ENCODE assay signal across 21 cellular contexts in genomic region chr6:134816780-134817179, GRCh38.
DNase-seq lines count a peak whose midpoint lies in the region; ATAC-seq and TF ChIP-seq lines count a peak whose summit lies in the region.
"Had no signal": no experiment of that assay in that cellular context is flagged by ENCODE, and none has a peak within 500 bp of the region (broad histone marks: within the 10 kb centered on the region; RNA-seq: fewer than 3 reads in every experiment).

No MANE protein-coding gene starts in this region.

- H3K27me3 ChIP-seq in MG63 (no peaks in the 10 kb centered on the region), parathyroid adenoma (ENCODE audit: control insufficient read depth, insufficient read depth, low read length) (no peaks in the 10 kb centered on the region), esophagus muscularis mucosa (peaks cover 0 to 12% (median 0%) of the 10 kb centered on the region in 4 donors), right lobe of liver (no peaks in the 10 kb centered on the region)
- H3K27me3 ChIP-seq: tibial artery had no signal

- H3K9ac ChIP-seq in parathyroid adenoma, result no peak overlapping the region

- TF ChIP-seq CTCF in cardiac fibroblast (IDR thresholded peaks at IDR 0.05; ENCODE audit: low read depth, low read length), result no peak
- TF ChIP-seq CTCF in parathyroid adenoma (IDR thresholded peaks at IDR 0.05), result no peak
- no peak for TF ChIP-seq CTCF in esophagus muscularis mucosa (IDR thresholded peaks at IDR 0.05)
- no peak for TF ChIP-seq CTCF in right lobe of liver (IDR thresholded peaks at IDR 0.05)

- peak overlapping the region; percentile 13 for H2AFZ ChIP-seq in parathyroid adenoma

- DNase-seq in EL (peak; percentile 68), MG63 (peak; percentile 68), cardiac fibroblast (ENCODE audit: low read depth in 2 of 2) (peak; percentile 52 to 65), esophagus muscularis mucosa (ENCODE audit: extremely low spot score) (no peak), right lobe of liver (no peak)
- no peak for DNase-seq in effector CD4-positive, alpha-beta T cell
- DNase-seq: activated CD4-positive, alpha-beta T cell treated with anti-CD3 and anti-CD28 coated beads, Interleukin-2, amount 50 U/mL, for 4 hours; activated gamma-delta T cell; CD8-positive, alpha-beta T cell; central memory CD4-positive, alpha-beta T cell; Kasumi-1; left cardiac atrium; posterior cingulate gyrus; SIG-M5; small intestine; stimulated activated CD4-positive, alpha-beta T cell treated with anti-CD3 and anti-CD28 coated beads, Interleukin-2, amount 100 ng/mL, for 48 hours; stimulated activated naive CD8-positive, alpha-beta T cell treated with anti-CD3 and anti-CD28 coated beads, Interleukin-15, Interleukin-2, amounts not matched to agents 100 U/mL and 50 U/mL, for 24 hours; tibial artery had no signal

- 80% methylated on average over 3 of the region's 3 CpGs for WGBS in esophagus muscularis mucosa
- 47% methylated on average over 2 of the region's 3 CpGs for WGBS in right lobe of liver (ENCODE audit: insufficient coverage, low coverage, low lambda C conversion rate, missing lambda C conversion rate)

- no peak for TF ChIP-seq EP300 in esophagus muscularis mucosa (IDR thresholded peaks at IDR 0.05)

- ATAC-seq in right lobe of liver, result no peak
- no peak for ATAC-seq in HG02970 (IDR thresholded peaks at IDR 0.05; ENCODE audit: low FRiP score, unreplicated experiment)
- ATAC-seq: CD8-positive, alpha-beta T cell; left cardiac atrium; stimulated activated naive CD8-positive, alpha-beta T cell treated with anti-CD3 and anti-CD28 coated beads, Interleukin-15, Interleukin-2, amounts not matched to agents 100 U/mL and 50 U/mL, for 24 hours had no signal

- no peak overlapping the region for H3K27ac ChIP-seq in parathyroid adenoma
- no peak overlapping the region for H3K27ac ChIP-seq in esophagus muscularis mucosa (replicated peaks in 1 of 4)
- no peak overlapping the region for H3K27ac ChIP-seq in right lobe of liver
- H3K27ac ChIP-seq: tibial artery, VCaP had no signal

- H3K4me1 ChIP-seq in parathyroid adenoma (peaks cover 28% of the 10 kb centered on the region), esophagus muscularis mucosa (no peaks in the 10 kb centered on the region), right lobe of liver (peaks cover 0 to 16% (median 0%) of the 10 kb centered on the region in 4 donors)
- H3K4me1 ChIP-seq: tibial artery had no signal

- no peaks in the 10 kb centered on the region for H3K79me2 ChIP-seq in parathyroid adenoma

- no peaks in the 10 kb centered on the region for H3K9me3 ChIP-seq in MG63
- no peaks in the 10 kb centered on the region for H3K9me3 ChIP-seq in parathyroid adenoma (ENCODE audit: control insufficient read depth, low read length)
- no peaks in the 10 kb centered on the region for H3K9me3 ChIP-seq in esophagus muscularis mucosa
- H3K9me3 ChIP-seq in right lobe of liver, result no peaks in the 10 kb centered on the region
- H3K9me3 ChIP-seq: tibial artery had no signal

- no peak overlapping the region for H3K4me2 ChIP-seq in parathyroid adenoma (ENCODE audit: low read length)

- no peak for TF ChIP-seq POLR2A in esophagus muscularis mucosa (IDR thresholded peaks at IDR 0.05; ENCODE audit: low read depth)
- TF ChIP-seq POLR2A in right lobe of liver (IDR thresholded peaks at IDR 0.05), result no peak

- H3K36me3 ChIP-seq in MG63 (no peaks in the 10 kb centered on the region), parathyroid adenoma (ENCODE audit: control insufficient read depth, insufficient read depth, low read length) (no peaks in the 10 kb centered on the region), esophagus muscularis mucosa (no peaks in the 10 kb centered on the region), right lobe of liver (no peaks in the 10 kb centered on the region)
- H3K36me3 ChIP-seq: tibial artery had no signal

- H3K4me3 ChIP-seq in MG63, result no peak overlapping the region
- no peak overlapping the region for H3K4me3 ChIP-seq in cardiac fibroblast (replicated peaks in 1 of 2; ENCODE audit: low read depth in 2 of 2, low read length in 2 of 2)
- no peak overlapping the region for H3K4me3 ChIP-seq in parathyroid adenoma (ENCODE audit: low read depth, low read length)
- no peak overlapping the region for H3K4me3 ChIP-seq in esophagus muscularis mucosa
- no peak overlapping the region for H3K4me3 ChIP-seq in right lobe of liver
- H3K4me3 ChIP-seq: tibial artery had no signal

- intact Hi-C loops in esophagus muscularis mucosa (cut with DNase I), result no loop called here
- intact Hi-C loops in right lobe of liver (cut with DNase I), result no loop called here

Comparison
In these comparisons a context has a peak if more than half of its experiments do, and no peak if none do; other contexts are left out.
1. DNase-seq: peak in EL (single experiment), MG63 (single experiment) and cardiac fibroblast (2 of 2); none in esophagus muscularis mucosa (single experiment), effector CD4-positive, alpha-beta T cell (single experiment) and right lobe of liver (0 of 3).